In genomic region chr2:178526256-178526655, GRCh38 we compare ENCODE assay signal across 28 cellular contexts.
"Had no signal": no experiment of that assay in that cellular context is flagged by ENCODE, and none has a peak within 500 bp of the region (broad histone marks: within the 10 kb centered on the region; RNA-seq: fewer than 3 reads in every experiment).

No MANE protein-coding gene starts in this region.

- DNase-seq: activated CD4-positive, alpha-beta memory T cell treated with anti-CD3 and anti-CD28 coated beads for 36 hours; activated CD4-positive, alpha-beta T cell treated with anti-CD3 and anti-CD28 coated beads, Interleukin-2, amount 50 U/mL, for 1 hour; activated CD8-positive, alpha-beta memory T cell treated with anti-CD3 and anti-CD28 coated beads, Interleukin-2, amount 50 U/mL, for 4 hours; activated effector memory CD4-positive, alpha-beta T cell treated with anti-CD3 and anti-CD28 coated beads, Interleukin-2, amount 50 U/mL, for 16 hours; activated naive CD4-positive, alpha-beta T cell; activated naive CD4-positive, alpha-beta T cell treated with anti-CD3 and anti-CD28 coated beads, Interleukin-2, amount 50 U/mL, for 16 hours; activated naive CD8-positive, alpha-beta T cell treated with anti-CD3 and anti-CD28 coated beads for 36 hours; activated T-cell treated with anti-CD3 and anti-CD28 coated beads for 4 hours; activated T-cell treated with anti-CD3 and anti-CD28 coated beads, Interleukin-2, amount 50 U/mL, for 4 hours; amniotic stem cell; aorta; brain microvascular endothelial cell; MM.1S; NCI-H1105 treated with DMSO at 0.1 percent for 48 hours; NCI-H1436 treated with DMSO at 0.1 percent for 48 hours; NCI-H1694 treated with DMSO at 0.1 percent for 48 hours; NCI-H2029; NCI-H345; NCI-H524 treated with DMSO at 0.1 percent for 48 hours; Peyer's patch; RPMI8226; SHP77 treated with DMSO at 0.1 percent for 48 hours; SK-N-SH had no signal

- H3K4me2 ChIP-seq: KMS-11, SK-N-SH had no signal

- H3K9me3 Mint-ChIP-seq: central memory CD8-positive, alpha-beta T cell had no signal

- H3K9ac ChIP-seq: KMS-11, SK-N-SH had no signal

- H3K36me3 ChIP-seq: brain microvascular endothelial cell, Peyer's patch, SJSA1 had no signal

- H3K27ac Mint-ChIP-seq: activated CD4-positive, alpha-beta memory T cell treated with anti-CD3 and anti-CD28 coated beads for 36 hours; activated naive CD8-positive, alpha-beta T cell treated with anti-CD3 and anti-CD28 coated beads for 36 hours; activated T-helper 1 cell treated with anti-CD3 and anti-CD28 coated beads, Interleukin-12 subunit alpha, Interleukin-12 subunit beta, Interleukin-2, Interleukin-4 antibody, amounts not matched to agents 30 ng/mL and 10 ng/mL and 1 ng/mL, durations not matched to agents 14 hours and 24 hours and 36 hours had no signal

- ATAC-seq: activated T-cell treated with anti-CD3 and anti-CD28 coated beads, Interleukin-2, amount 50 U/mL, for 4 hours had no signal

- H3K9me3 ChIP-seq: Peyer's patch, SJSA1, SK-N-SH had no signal

- H3K27me3 ChIP-seq: brain microvascular endothelial cell, Peyer's patch, SJSA1 had no signal

- H3K27ac ChIP-seq: brain microvascular endothelial cell, KMS-11, Peyer's patch, SJSA1 had no signal

- H3K4me1 ChIP-seq: Peyer's patch, SJSA1 had no signal

- H3K27me3 Mint-ChIP-seq: activated CD4-positive, alpha-beta memory T cell treated with anti-CD3 and anti-CD28 coated beads for 36 hours; activated naive CD8-positive, alpha-beta T cell treated with anti-CD3 and anti-CD28 coated beads for 36 hours; central memory CD8-positive, alpha-beta T cell had no signal

- H3K4me3 ChIP-seq: Peyer's patch, SJSA1 had no signal

- FAIRE-seq: TTC549 had no signal

- H3K4me3 Mint-ChIP-seq: activated CD4-positive, alpha-beta memory T cell treated with anti-CD3 and anti-CD28 coated beads for 36 hours had no signal
